Comparison of ENCODE assay signal across 21 cellular contexts in the genomic region with DNA sequence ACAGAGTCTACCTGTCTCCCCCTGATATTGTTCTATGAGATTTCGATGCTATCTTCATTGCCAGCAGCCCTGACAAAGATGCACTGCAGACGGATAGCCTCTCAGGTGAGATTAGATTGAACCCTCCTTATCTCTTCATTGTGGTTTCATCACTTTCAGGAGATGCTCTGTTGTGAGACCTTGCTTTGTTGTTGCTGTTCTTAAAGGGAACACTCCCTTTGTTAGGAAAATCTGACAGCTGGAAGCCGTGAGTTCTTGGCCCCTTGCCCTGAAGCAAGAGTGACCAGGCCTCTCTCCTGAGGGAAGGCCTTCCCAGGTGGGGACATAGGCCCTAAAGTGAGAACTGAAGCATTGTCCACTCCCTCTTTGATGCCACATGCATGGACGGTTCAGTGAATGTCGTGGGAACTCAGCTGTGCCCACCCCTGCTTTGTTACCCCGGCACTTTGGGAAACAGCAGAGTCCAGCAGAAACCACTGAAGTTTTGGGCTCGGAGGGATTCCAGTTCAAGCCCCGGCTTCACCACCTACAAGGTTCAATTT.
"Had no signal": no experiment of that assay in that cellular context is flagged by ENCODE, and none has a peak within 500 bp of the region (broad histone marks: within the 10 kb centered on the region; RNA-seq: fewer than 3 reads in every experiment).

No MANE protein-coding gene starts in this region.

- H3K4me3 ChIP-seq: gastrocnemius medialis, left lung, right lobe of liver, thoracic aorta, tibial nerve, upper lobe of left lung had no signal

- H3K4me1 ChIP-seq: gastrocnemius medialis, left lung, parathyroid adenoma, right lobe of liver, tibial nerve, upper lobe of left lung had no signal

- H3K9me3 Mint-ChIP-seq: effector memory CD8-positive, alpha-beta T cell; naive thymus-derived CD8-positive, alpha-beta T cell; stimulated activated naive B cell treated with anti-CD40 and anti-IgM and Interleukin-4, amounts not matched to agents 10 μg/mL and 1 μg/mL and 100 μg/mL, for 72 hours; stimulated activated naive CD8-positive, alpha-beta T cell treated with anti-CD3 and anti-CD28 coated beads, Interleukin-15, Interleukin-2, amounts not matched to agents 100 ng/mL and 50 ng/mL, for 24 hours had no signal

- ATAC-seq: effector memory CD8-positive, alpha-beta T cell; gastrocnemius medialis; left cardiac atrium; left lung; naive thymus-derived CD8-positive, alpha-beta T cell; right lobe of liver; stimulated activated naive B cell treated with anti-CD40 and anti-IgM and Interleukin-4, amounts not matched to agents 10 μg/mL and 1 μg/mL and 100 μg/mL, for 72 hours had no signal

- H3K27ac Mint-ChIP-seq: effector memory CD8-positive, alpha-beta T cell; naive thymus-derived CD8-positive, alpha-beta T cell; progenitor cell of endocrine pancreas; stimulated activated naive B cell treated with anti-CD40 and anti-IgM and Interleukin-4, amounts not matched to agents 10 μg/mL and 1 μg/mL and 100 μg/mL, for 72 hours; stimulated activated naive CD8-positive, alpha-beta T cell treated with anti-CD3 and anti-CD28 coated beads, Interleukin-15, Interleukin-2, amounts not matched to agents 100 ng/mL and 50 ng/mL, for 24 hours had no signal

- H3K27ac ChIP-seq: gastrocnemius medialis, left lung, parathyroid adenoma, right lobe of liver, thoracic aorta, tibial nerve, upper lobe of left lung had no signal

- H3K36me3 ChIP-seq: gastrocnemius medialis, left lung, right lobe of liver, thoracic aorta, tibial nerve, upper lobe of left lung had no signal

- H3K9me3 ChIP-seq: gastrocnemius medialis, left lung, right lobe of liver, thoracic aorta, tibial nerve, upper lobe of left lung had no signal

- H3K4me1 Mint-ChIP-seq: naive thymus-derived CD8-positive, alpha-beta T cell; stimulated activated naive B cell treated with anti-CD40 and anti-IgM and Interleukin-4, amounts not matched to agents 10 μg/mL and 1 μg/mL and 100 μg/mL, for 72 hours had no signal

- H3K27me3 ChIP-seq: gastrocnemius medialis, right lobe of liver, tibial nerve, upper lobe of left lung had no signal

- H3K36me3 Mint-ChIP-seq: naive thymus-derived CD8-positive, alpha-beta T cell; stimulated activated naive B cell treated with anti-CD40 and anti-IgM and Interleukin-4, amounts not matched to agents 10 μg/mL and 1 μg/mL and 100 μg/mL, for 72 hours had no signal

- H3K4me3 Mint-ChIP-seq: effector memory CD8-positive, alpha-beta T cell; naive thymus-derived CD8-positive, alpha-beta T cell; stimulated activated naive B cell treated with anti-CD40 and anti-IgM and Interleukin-4, amounts not matched to agents 10 μg/mL and 1 μg/mL and 100 μg/mL, for 72 hours; stimulated activated naive CD8-positive, alpha-beta T cell treated with anti-CD3 and anti-CD28 coated beads, Interleukin-15, Interleukin-2, amounts not matched to agents 100 ng/mL and 50 ng/mL, for 24 hours had no signal

- DNase-seq: cortex of kidney; effector memory CD8-positive, alpha-beta T cell; foreskin fibroblast; gastrocnemius medialis; head of caudate nucleus; left cardiac atrium; left lung; mesenchymal stem cell; midbrain; naive thymus-derived CD8-positive, alpha-beta T cell; right lobe of liver; small intestine; stimulated activated CD4-positive, alpha-beta T cell treated with anti-CD3 and anti-CD28 coated beads, Interleukin-15, amount 100 ng/mL, for 24 hours; stimulated activated CD4-positive, alpha-beta T cell treated with anti-CD3 and anti-CD28 coated beads, Interleukin-2, amount 100 ng/mL, for 48 hours; stimulated activated naive B cell treated with anti-CD40 and anti-IgM and Interleukin-4, amounts not matched to agents 10 μg/mL and 1 μg/mL and 100 μg/mL, for 72 hours; upper lobe of left lung had no signal
